In the genomic region with DNA sequence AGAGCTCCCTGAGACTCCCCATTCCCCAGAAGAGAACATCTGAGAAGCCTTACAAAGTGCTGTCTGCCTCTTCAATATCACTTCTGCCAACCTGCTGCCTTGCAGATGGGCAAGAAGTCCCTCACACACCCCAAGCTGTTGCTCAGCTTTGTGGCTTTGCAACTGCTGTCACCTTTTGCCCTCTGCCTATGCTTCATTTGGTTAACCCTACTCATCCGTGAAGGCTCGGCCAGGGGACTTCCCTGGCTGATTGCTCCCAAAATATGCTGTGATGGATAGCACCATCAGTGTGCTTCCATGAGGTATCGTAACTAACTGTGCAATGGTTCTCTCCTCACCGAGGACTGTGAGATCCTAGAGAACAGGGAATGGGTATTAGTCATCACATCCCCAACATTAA, we compare ENCODE assay signal across 10 cellular contexts.
DNase-seq lines count a peak whose midpoint lies in the region; ATAC-seq and TF ChIP-seq lines count a peak whose summit lies in the region.
"Had no signal": no experiment of that assay in that cellular context is flagged by ENCODE, and none has a peak within 500 bp of the region (broad histone marks: within the 10 kb centered on the region; RNA-seq: fewer than 3 reads in every experiment).

No MANE protein-coding gene starts in this region.

- no peaks in the 10 kb centered on the region for H3K79me2 ChIP-seq in hepatocyte

- H3K9me2 ChIP-seq in hepatocyte (replicated peaks; ENCODE audit: insufficient read depth): no peaks in the 10 kb centered on the region

- POLR2A ChIA-PET in GM10248 (lab: Yijun Ruan, JAX) (no interaction called here), HEK293T (lab: Yijun Ruan, JAX) (no interaction called here)

- peak; percentile 60 for ATAC-seq in GM19328 (IDR thresholded peaks at IDR 0.05; ENCODE audit: unreplicated experiment)
- ATAC-seq in HG02973 (IDR thresholded peaks at IDR 0.05; ENCODE audit: unreplicated experiment): peak; percentile 59
- no peak for ATAC-seq in T-helper 17 cell
- ATAC-seq in HG03045 (IDR thresholded peaks at IDR 0.05; ENCODE audit: unreplicated experiment): no peak

- WGBS in hepatocyte (ENCODE audit: low lambda C conversion rate, missing lambda C conversion rate): 94% methylated on average over 4 of the region's 4 CpGs

- DNase-seq in GM10248 (ENCODE audit: extremely low spot score) (peak; percentile 34), T-helper 17 cell (no peak), HEK293T (ENCODE audit: extremely low spot score) (no peak), NCI-H2227 treated with DMSO at 0.1 percent for 48 hours (lab: John Stamatoyannopoulos, UW) (no peak), hepatocyte (ENCODE audit: low spot score) (no peak)
- DNase-seq: activated CD4-positive, alpha-beta T cell treated with anti-CD3 and anti-CD28 coated beads, Interleukin-2, amount 50 U/mL, for 1 hour; NCI-H2081 had no signal

- no peak overlapping the region for H3K4me3 ChIP-seq in hepatocyte

- H3K27ac ChIP-seq in hepatocyte: no peak overlapping the region

- no peaks in the 10 kb centered on the region for H3K9me3 ChIP-seq in T-helper 17 cell (ENCODE audit: control insufficient read depth, low read length, poor library complexity, severe bottlenecking)
- no peaks in the 10 kb centered on the region for H3K9me3 ChIP-seq in hepatocyte (ENCODE audit: low read depth)

- no peaks in the 10 kb centered on the region for H4K20me1 ChIP-seq in hepatocyte (ENCODE audit: insufficient read depth, poor library complexity, severe bottlenecking)

- no peak overlapping the region for H3K4me2 ChIP-seq in hepatocyte

- H3K4me3 Mint-ChIP-seq in T-helper 17 cell: peak overlapping the region; percentile 22

- H3K4me1 ChIP-seq in hepatocyte (ENCODE audit: insufficient read depth): no peaks in the 10 kb centered on the region

- H2AFZ ChIP-seq in hepatocyte: no peak overlapping the region

- no peak for TF ChIP-seq CTCF in GM10248 (IDR thresholded peaks at IDR 0.05; ENCODE audit: control extremely low read depth, extremely low read depth, low read depth, missing control alignments)
- no peak for TF ChIP-seq CTCF in hepatocyte (IDR thresholded peaks at IDR 0.05; ENCODE audit: poor library complexity)

- H3K4me1 Mint-ChIP-seq in T-helper 17 cell: no peaks in the 10 kb centered on the region

- peaks cover 78% of the 10 kb centered on the region for H3K27me3 Mint-ChIP-seq in T-helper 17 cell

- CTCF ChIA-PET in GM10248 (lab: Yijun Ruan, JAX): no interaction called here
- CTCF ChIA-PET in HEK293T (lab: Yijun Ruan, JAX): no interaction called here

- no peaks in the 10 kb centered on the region for H3K36me3 ChIP-seq in hepatocyte (replicated peaks; ENCODE audit: insufficient read depth, low read depth)

- H3K27ac Mint-ChIP-seq in T-helper 17 cell: no peak overlapping the region

- peaks cover 2% of the 10 kb centered on the region for H3K36me3 Mint-ChIP-seq in T-helper 17 cell (ENCODE audit: low read depth)

- H3K27me3 ChIP-seq in hepatocyte: no peaks in the 10 kb centered on the region

TF ChIP-seq in HEK293T, 16 proteins besides CTCF, POLR2A, EP300 and RAD21:
- TF ChIP-seq FOXA1 (IDR thresholded peaks at IDR 0.05): no peak
- no peak for TF ChIP-seq BHLHE40 (IDR thresholded peaks at IDR 0.05; ENCODE audit: borderline replicate concordance)
- TF ChIP-seq ZNF384 (IDR thresholded peaks at IDR 0.05): no peak
- no peak for TF ChIP-seq L3MBTL2 (conservative IDR thresholded peaks at IDR 0.05)
- TF ChIP-seq ARNT (IDR thresholded peaks at IDR 0.05): no peak
- no peak for TF ChIP-seq ELF4 (IDR thresholded peaks at IDR 0.05)
- no peak for TF ChIP-seq TARDBP (IDR thresholded peaks at IDR 0.05)
- no peak for TF ChIP-seq HDGF (IDR thresholded peaks at IDR 0.05; ENCODE audit: borderline replicate concordance)
- no peak for TF ChIP-seq SP1 (IDR thresholded peaks at IDR 0.05)
- TF ChIP-seq, protein P1, sequence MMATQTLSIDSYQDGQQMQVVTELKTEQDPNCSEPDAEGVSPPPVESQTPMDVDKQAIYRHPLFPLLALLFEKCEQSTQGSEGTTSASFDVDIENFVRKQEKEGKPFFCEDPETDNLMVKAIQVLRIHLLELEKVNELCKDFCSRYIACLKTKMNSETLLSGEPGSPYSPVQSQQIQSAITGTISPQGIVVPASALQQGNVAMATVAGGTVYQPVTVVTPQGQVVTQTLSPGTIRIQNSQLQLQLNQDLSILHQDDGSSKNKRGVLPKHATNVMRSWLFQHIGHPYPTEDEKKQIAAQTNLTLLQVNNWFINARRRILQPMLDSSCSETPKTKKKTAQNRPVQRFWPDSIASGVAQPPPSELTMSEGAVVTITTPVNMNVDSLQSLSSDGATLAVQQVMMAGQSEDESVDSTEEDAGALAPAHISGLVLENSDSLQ (IDR thresholded peaks at IDR 0.05): no peak
- no peak for TF ChIP-seq NFRKB (IDR thresholded peaks at IDR 0.05)
- no peak for TF ChIP-seq LEF1 (IDR thresholded peaks at IDR 0.05; ENCODE audit: borderline replicate concordance)
- no peak for TF ChIP-seq FOXK2 (IDR thresholded peaks at IDR 0.05)
- no peak for TF ChIP-seq FOXM1 (IDR thresholded peaks at IDR 0.05; ENCODE audit: borderline replicate concordance)
- TF ChIP-seq SUZ12 (IDR thresholded peaks at IDR 0.05): no peak
- TF ChIP-seq CTBP1 (IDR thresholded peaks at IDR 0.05; ENCODE audit: borderline replicate concordance): no peak

Comparison
In these comparisons a context has a peak if more than half of its experiments do, and no peak if none do; other contexts are left out.
1. ATAC-seq: peak in GM19328 (single experiment) and HG02973 (single experiment); none in T-helper 17 cell (single experiment) and HG03045 (single experiment).